ENCODE assay signal across 1 cellular context in genomic region chr1:189220750-189221149, GRCh38.
TF ChIP-seq lines count a peak whose summit lies in the region.

No MANE protein-coding gene starts in this region.

TF ChIP-seq in SK-N-SH treated with all-trans-retinoic acid at 6 μM for 48 hours, 23 proteins besides CTCF, POLR2A, EP300 and RAD21 (continued from another document):
- TF ChIP-seq PATZ1 (CRISPR knock-in tag; IDR thresholded peaks at IDR 0.05; ENCODE audit: borderline replicate concordance) (no peak), ZFP3 (CRISPR knock-in tag; IDR thresholded peaks at IDR 0.05) (no peak), ZC3H10 (CRISPR knock-in tag; IDR thresholded peaks at IDR 0.05) (no peak), ISL1 (CRISPR knock-in tag; IDR thresholded peaks at IDR 0.05) (no peak), ZNF70 (CRISPR knock-in tag; IDR thresholded peaks at IDR 0.05) (no peak), GLIS3 (CRISPR knock-in tag; IDR thresholded peaks at IDR 0.05) (no peak), CSDC2 (CRISPR knock-in tag; IDR thresholded peaks at IDR 0.05) (no peak)
